Comparison of ENCODE assay signal across 31 cellular contexts in the genomic region with DNA sequence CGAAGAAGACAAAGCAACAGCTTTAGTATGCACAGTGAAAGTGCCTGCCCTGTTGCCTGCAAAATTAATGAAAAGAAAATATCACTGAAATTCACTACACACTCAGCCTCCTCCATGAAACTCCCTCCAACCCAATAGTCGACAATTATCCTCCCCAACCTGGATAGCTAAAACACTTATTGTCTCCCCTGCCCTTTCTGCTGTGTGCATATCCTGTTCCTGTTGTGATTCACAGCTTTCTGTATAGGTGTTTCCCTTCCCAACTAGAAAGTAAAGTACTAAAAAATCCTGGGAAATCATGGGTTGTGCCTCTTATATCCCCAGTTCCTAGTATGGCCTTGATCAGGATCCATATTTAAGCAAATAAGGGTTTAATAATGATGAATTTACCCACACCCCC.
"Had no signal": no experiment of that assay in that cellular context is flagged by ENCODE, and none has a peak within 500 bp of the region (broad histone marks: within the 10 kb centered on the region; RNA-seq: fewer than 3 reads in every experiment).

No MANE protein-coding gene starts in this region.

- H3K9ac ChIP-seq: parathyroid adenoma had no signal

- H3K4me3 ChIP-seq: dorsolateral prefrontal cortex, gastroesophageal sphincter, psoas muscle, smooth muscle cell, uterus had no signal

- H3K9me3 ChIP-seq: gastroesophageal sphincter, psoas muscle, uterus had no signal

- H3K27ac ChIP-seq: dorsolateral prefrontal cortex, gastroesophageal sphincter, parathyroid adenoma, psoas muscle, uterus, WERI-Rb-1 had no signal

- H3K4me1 ChIP-seq: parathyroid adenoma, psoas muscle, uterus had no signal

- H3K4me1 Mint-ChIP-seq: activated CD4-positive, alpha-beta T cell treated with anti-CD3 and anti-CD28 coated beads, Interleukin-2, amount 10 ng/mL, durations not matched to agents 24 days and 14 days; activated T-helper 17 cell treated with anti-CD3 and anti-CD28 coated beads, Interleukin-2, amount 50 U/mL, for 72 hours; neural crest cell; stimulated activated memory B cell treated with anti-CD40 and anti-IgM and Interleukin-4, amounts not matched to agents 10 μg/mL and 1 μg/mL and 100 μg/mL, for 72 hours; stimulated activated naive CD8-positive, alpha-beta T cell treated with anti-CD3 and anti-CD28 coated beads, Interleukin-15, amount 100 ng/mL, for 72 hours had no signal

- H3K36me3 Mint-ChIP-seq: type B pancreatic cell had no signal

- DNase-seq: activated CD4-positive, alpha-beta memory T cell treated with anti-CD3 and anti-CD28 coated beads for 36 hours; activated CD4-positive, alpha-beta T cell treated with anti-CD3 and anti-CD28 coated beads, Interleukin-2, amount 10 ng/mL, durations not matched to agents 24 days and 14 days; activated CD4-positive, CD25-positive, alpha-beta regulatory T cell treated with anti-CD3 and anti-CD28 coated beads, Interleukin-2, amount 50 U/mL, for 72 hours; activated gamma-delta T cell treated with Interleukin-2 at 50 U/mL for 16 hours; activated T-cell treated with anti-CD3 and anti-CD28 coated beads, Interleukin-2, amount 50 U/mL, for 4 hours; anterior cingulate cortex; dorsolateral prefrontal cortex; effector memory CD4-positive, alpha-beta T cell; hippocampal formation; left cardiac atrium; left ventricle myocardium superior; mammary epithelial cell; midbrain; naive thymus-derived CD4-positive, alpha-beta T cell; psoas muscle; stimulated activated CD4-positive, alpha-beta T cell treated with anti-CD3 and anti-CD28 coated beads, Interleukin-1b, Interleukin-23, amount 100 ng/mL, for 48 hours; stimulated activated CD4-positive, alpha-beta T cell treated with anti-CD3 and anti-CD28 coated beads, Interleukin-4, amount 100 ng/mL, for 4 hours; stimulated activated CD8-positive, alpha-beta memory T cell treated with anti-CD3 and anti-CD28 coated beads, Interleukin-4, amount 100 ng/mL, for 48 hours; stimulated activated naive CD8-positive, alpha-beta T cell treated with anti-CD3 and anti-CD28 coated beads, Interleukin-15, amount 100 ng/mL, for 72 hours; substantia nigra; uterus; WERI-Rb-1 had no signal

- H3K27me3 Mint-ChIP-seq: activated CD4-positive, alpha-beta memory T cell treated with anti-CD3 and anti-CD28 coated beads for 36 hours; activated CD4-positive, alpha-beta T cell treated with anti-CD3 and anti-CD28 coated beads, Interleukin-2, amount 10 ng/mL, durations not matched to agents 24 days and 14 days; activated T-helper 17 cell treated with anti-CD3 and anti-CD28 coated beads, Interleukin-2, amount 50 U/mL, for 72 hours; central memory CD8-positive, alpha-beta T cell; naive thymus-derived CD4-positive, alpha-beta T cell; stimulated activated memory B cell treated with anti-CD40 and anti-IgM and Interleukin-4, amounts not matched to agents 10 μg/mL and 1 μg/mL and 100 μg/mL, for 72 hours; stimulated activated naive CD8-positive, alpha-beta T cell treated with anti-CD3 and anti-CD28 coated beads, Interleukin-15, amount 100 ng/mL, for 72 hours; type B pancreatic cell had no signal

- H3K9me3 Mint-ChIP-seq: central memory CD8-positive, alpha-beta T cell; type B pancreatic cell had no signal

- H3K4me3 Mint-ChIP-seq: activated CD4-positive, alpha-beta memory T cell treated with anti-CD3 and anti-CD28 coated beads for 36 hours; activated CD4-positive, alpha-beta T cell treated with anti-CD3 and anti-CD28 coated beads, Interleukin-2, amount 10 ng/mL, durations not matched to agents 24 days and 14 days; activated T-cell treated with anti-CD3 and anti-CD28 coated beads, Interleukin-2, amount 50 U/mL, for 4 hours; activated T-helper 17 cell treated with anti-CD3 and anti-CD28 coated beads, Interleukin-2, amount 50 U/mL, for 72 hours; central memory CD8-positive, alpha-beta T cell; naive thymus-derived CD4-positive, alpha-beta T cell; neural crest cell; stimulated activated memory B cell treated with anti-CD40 and anti-IgM and Interleukin-4, amounts not matched to agents 10 μg/mL and 1 μg/mL and 100 μg/mL, for 72 hours; stimulated activated naive CD8-positive, alpha-beta T cell treated with anti-CD3 and anti-CD28 coated beads, Interleukin-15, amount 100 ng/mL, for 72 hours; type B pancreatic cell had no signal

- H3K36me3 ChIP-seq: uterus, WERI-Rb-1 had no signal

- ATAC-seq: activated naive CD4-positive, alpha-beta T cell treated with anti-CD3 and anti-CD28 coated beads, Interleukin-2, amount 50 U/mL, for 72 hours; activated T-cell treated with anti-CD3 and anti-CD28 coated beads, Interleukin-2, amount 50 U/mL, for 4 hours; activated T-helper 17 cell treated with anti-CD3 and anti-CD28 coated beads, Interleukin-2, amount 50 U/mL, for 72 hours; gastroesophageal sphincter; left ventricle myocardium superior; naive thymus-derived CD4-positive, alpha-beta T cell; stimulated activated naive CD8-positive, alpha-beta T cell treated with anti-CD3 and anti-CD28 coated beads, Interleukin-15, amount 100 ng/mL, for 72 hours had no signal

- H3K27ac Mint-ChIP-seq: activated CD4-positive, alpha-beta memory T cell treated with anti-CD3 and anti-CD28 coated beads for 36 hours; activated CD4-positive, alpha-beta T cell treated with anti-CD3 and anti-CD28 coated beads, Interleukin-2, amount 10 ng/mL, durations not matched to agents 24 days and 14 days; activated naive CD4-positive, alpha-beta T cell treated with anti-CD3 and anti-CD28 coated beads, Interleukin-2, amount 50 U/mL, for 72 hours; activated T-helper 17 cell treated with anti-CD3 and anti-CD28 coated beads, Interleukin-2, amount 50 U/mL, for 72 hours; naive thymus-derived CD4-positive, alpha-beta T cell; stimulated activated memory B cell treated with anti-CD40 and anti-IgM and Interleukin-4, amounts not matched to agents 10 μg/mL and 1 μg/mL and 100 μg/mL, for 72 hours; stimulated activated naive CD8-positive, alpha-beta T cell treated with anti-CD3 and anti-CD28 coated beads, Interleukin-15, amount 100 ng/mL, for 72 hours; type B pancreatic cell had no signal

- H3K27me3 ChIP-seq: dorsolateral prefrontal cortex, gastroesophageal sphincter, uterus had no signal
